In genomic region chr11:4026389-4026788, GRCh38 we compare ENCODE assay signal across 22 cellular contexts.
DNase-seq lines count a peak whose midpoint lies in the region; ATAC-seq and TF ChIP-seq lines count a peak whose summit lies in the region.
"Had no signal": no experiment of that assay in that cellular context is flagged by ENCODE, and none has a peak within 500 bp of the region (broad histone marks: within the 10 kb centered on the region; RNA-seq: fewer than 3 reads in every experiment).

No MANE protein-coding gene starts in this region.

- H3K27me3 ChIP-seq in muscle layer of duodenum (ENCODE audit: low read depth, low read length) (no peaks in the 10 kb centered on the region), stomach (no peaks in the 10 kb centered on the region)
- H3K27me3 ChIP-seq: testis had no signal

- TF ChIP-seq CTCF in stomach (IDR thresholded peaks at IDR 0.05), result no peak

- no peak for DNase-seq in SK-N-MC (ENCODE audit: low read depth, low spot score)
- DNase-seq in dermis blood vessel endothelial cell, result peak; percentile 26
- no peak for DNase-seq in stomach
- DNase-seq in ACHN, result no peak
- no peak for DNase-seq in NCI-H2227 (lab: John Stamatoyannopoulos, UW; ENCODE audit: unreplicated experiment)
- no peak for DNase-seq in head of caudate nucleus
- DNase-seq: activated CD4-positive, alpha-beta T cell treated with anti-CD3 and anti-CD28 coated beads, Interleukin-2, amount 10 ng/mL, durations not matched to agents 24 days and 14 days; activated naive CD4-positive, alpha-beta T cell treated with anti-CD3 and anti-CD28 coated beads, Interleukin-2, amount 10 ng/mL, durations not matched to agents 7 days and 5 days; activated T-cell treated with anti-CD3 and anti-CD28 coated beads, Interleukin-2, amount 50 U/mL, for 48 hours; Calu3; NCI-H1092 treated with DMSO at 0.1 percent for 48 hours; NCI-H2029; NCI-H2227 treated with DMSO at 0.1 percent for 48 hours; NCI-H82; posterior cingulate gyrus; RPMI8226; testis; WERI-Rb-1 had no signal

- 85 to 89% (median 88%) methylated on average over 1 of the region's 1 CpG for WGBS in stomach, 5 donors

- no peak for ATAC-seq in GM21526 (IDR thresholded peaks at IDR 0.05; ENCODE audit: low FRiP score, unreplicated experiment)
- ATAC-seq: HCT116 had no signal

- H3K4me1 ChIP-seq in muscle layer of duodenum (ENCODE audit: control insufficient read depth in 1 of 2, insufficient read depth in 2 of 2, low read length in 2 of 2), result peaks cover 0 to 29% of the 10 kb centered on the region in 2 donors
- peaks cover 0 to 50% (median 20%) of the 10 kb centered on the region in 4 donors for H3K4me1 ChIP-seq in stomach
- H3K4me1 ChIP-seq: testis had no signal

- no peak overlapping the region for H3K9ac ChIP-seq in SK-N-MC (ENCODE audit: insufficient read length)

- H3K4me3 ChIP-seq in SK-N-MC, result no peak overlapping the region
- H3K4me3 ChIP-seq in muscle layer of duodenum (ENCODE audit: low read depth in 1 of 2, low read length in 2 of 2), result no peak overlapping the region
- H3K4me3 ChIP-seq in stomach, result no peak overlapping the region
- H3K4me3 ChIP-seq: testis had no signal

- no peak for TF ChIP-seq POLR2A in stomach (IDR thresholded peaks at IDR 0.05)

- no peaks in the 10 kb centered on the region; the same call in 1 of the 2 replicates for H3K9me3 ChIP-seq in SK-N-MC (ENCODE audit: low read depth, low read length)
- no peaks in the 10 kb centered on the region for H3K9me3 ChIP-seq in muscle layer of duodenum (ENCODE audit: control insufficient read depth in 1 of 2, low read length in 2 of 2)
- no peaks in the 10 kb centered on the region for H3K9me3 ChIP-seq in stomach
- H3K9me3 ChIP-seq: testis had no signal

- in situ Hi-C loops in ACHN (cut with HindIII; ENCODE audit: low pct_ligation_motif_present, low pct_unique_long_range_greater_than_20kb, low sequenced_read_pairs), result no loop called here

- H3K27ac ChIP-seq in SK-N-MC (peak overlapping the region; percentile 7; the same call in 1 of the 2 replicates), muscle layer of duodenum (ENCODE audit: low read length) (peak overlapping the region; percentile 70), stomach (peak overlapping the region in 4 of 5 donors; percentile 18 to 71 (median 62))
- H3K27ac ChIP-seq: C4-2B, WERI-Rb-1 had no signal

- no peaks in the 10 kb centered on the region for H3K36me3 ChIP-seq in SK-N-MC (ENCODE audit: insufficient read depth, low read length)
- peaks cover 0 to 3% of the 10 kb centered on the region in 2 donors for H3K36me3 ChIP-seq in muscle layer of duodenum (ENCODE audit: control insufficient read depth in 1 of 2, insufficient read depth in 2 of 2, low read length in 2 of 2)
- peaks cover 0 to 11% (median 0%) of the 10 kb centered on the region in 4 donors for H3K36me3 ChIP-seq in stomach

- TF ChIP-seq EP300 in stomach (IDR thresholded peaks at IDR 0.05), result no peak

- intact Hi-C loops in stomach (cut with DNase I; ENCODE audit: low total_unique reads), result no loop called here
- intact Hi-C loops in head of caudate nucleus (cut with DNase I), result no loop called here

Comparison
In these comparisons a context has a peak if more than half of its experiments do, and no peak if none do; other contexts are left out.
1. H3K27ac ChIP-seq: peak in every context shown above with its lines; median percentile 70 in muscle layer of duodenum; 62 in stomach; 7 in SK-N-MC.